ENCODE assay signal across 16 cellular contexts in genomic region chr1:211371406-211372105, GRCh38. TPM values are rescaled to one million over a fixed set of nuclear protein-coding genes. Genes with fewer than 3 reads are reported as not detected.
DNase-seq lines count a peak whose midpoint lies in the region; ATAC-seq, FAIRE-seq and TF ChIP-seq lines count a peak whose summit lies in the region.
"Had no signal": no experiment of that assay in that cellular context is flagged by ENCODE, and none has a peak within 500 bp of the region (broad histone marks: within the 10 kb centered on the region; RNA-seq: fewer than 3 reads in every experiment).

No MANE protein-coding gene starts in this region.

- POLR2A ChIA-PET in K562 (lab: Yijun Ruan, JAX): interaction anchor here (0.9 to 1.8 kb wide), 3 partner anchors 8 to 25 kb away, joined by 3 to 6 read pairs (median 5); no protein-coding TSS in a partner anchor
- POLR2A ChIA-PET in naive thymus-derived CD4-positive, alpha-beta T cell (lab: Charles Lee): interaction anchor here (1.2 kb wide), 1 partner anchor 43 kb away, joined by 3 read pairs; no protein-coding TSS in a partner anchor

- H3K79me1 ChIP-seq in mesendoderm (ENCODE audit: low read length): no peaks in the 10 kb centered on the region

- H3K9ac ChIP-seq in MM.1S (ENCODE audit: low read length) (peak overlapping the region; percentile 3; the same call in 1 of the 2 replicates), K562 (ENCODE audit: insufficient read depth in 1 of 2, low read depth in 2 of 2, low read length in 2 of 2) (no peak overlapping the region), mesendoderm (ENCODE audit: low read length) (no peak overlapping the region)

- no peak overlapping the region for H4K5ac ChIP-seq in mesendoderm (ENCODE audit: low read length)

- H3K79me2 ChIP-seq in MM.1S (ENCODE audit: low read length) (no peaks in the 10 kb centered on the region), K562 (ENCODE audit: control insufficient read depth, insufficient read depth, low read length) (no peaks in the 10 kb centered on the region), mesendoderm (ENCODE audit: control insufficient read depth, insufficient read depth, low read length) (no peaks in the 10 kb centered on the region)
- H3K79me2 ChIP-seq: hepatocyte had no signal

- no peak overlapping the region for H3K18ac ChIP-seq in mesendoderm (ENCODE audit: low read length)

- H2BK15ac ChIP-seq in mesendoderm (replicated peaks; ENCODE audit: low read depth): no peak overlapping the region

- no peak overlapping the region for H4K8ac ChIP-seq in mesendoderm (ENCODE audit: low read depth, low read length)

- no peak overlapping the region for H3K4me3 Mint-ChIP-seq in naive thymus-derived CD4-positive, alpha-beta T cell
- H3K4me3 Mint-ChIP-seq: activated naive CD8-positive, alpha-beta T cell treated with anti-CD3 and anti-CD28 coated beads, Interleukin-2, amount 50 U/mL, for 24 hours had no signal

- H3K27me3 Mint-ChIP-seq in naive thymus-derived CD4-positive, alpha-beta T cell: no peaks in the 10 kb centered on the region
- H3K27me3 Mint-ChIP-seq: activated naive CD8-positive, alpha-beta T cell treated with anti-CD3 and anti-CD28 coated beads, Interleukin-2, amount 50 U/mL, for 24 hours had no signal

- H3K27me3 ChIP-seq in MM.1S (replicated peaks; ENCODE audit: insufficient read depth, low read length): no peaks in the 10 kb centered on the region
- no peaks in the 10 kb centered on the region for H3K27me3 ChIP-seq in K562 (ENCODE audit: control insufficient read depth in 2 of 2, insufficient read depth in 2 of 2, low read length in 2 of 2)
- H3K27me3 ChIP-seq in naive thymus-derived CD4-positive, alpha-beta T cell (ENCODE audit: control insufficient read depth in 2 of 2, insufficient read depth in 2 of 2, low read length in 2 of 2): no peaks in the 10 kb centered on the region
- no peaks in the 10 kb centered on the region for H3K27me3 ChIP-seq in mesendoderm (ENCODE audit: insufficient read depth, low read length, poor library complexity)
- H3K27me3 ChIP-seq: hepatocyte had no signal

- TF ChIP-seq POLR2A in K562 (conservative IDR thresholded peaks at IDR 0.05): no peak

- H2AFZ ChIP-seq in MM.1S (ENCODE audit: low read length): no peak overlapping the region
- H2AFZ ChIP-seq in K562 (ENCODE audit: low read depth, low read length): peak overlapping the region; percentile 52; the same call in 1 of the 2 replicates
- H2AFZ ChIP-seq: hepatocyte had no signal

- H3K4me2 ChIP-seq in MM.1S (ENCODE audit: low read depth, low read length) (peak overlapping the region; percentile 38), K562 (ENCODE audit: insufficient read depth, low read length) (no peak overlapping the region), mesendoderm (ENCODE audit: low read length) (no peak overlapping the region)
- H3K4me2 ChIP-seq: hepatocyte had no signal

- 67% methylated on average over 1 of the region's 1 CpG for WGBS in K562 (ENCODE audit: insufficient coverage, low coverage, missing lambda C conversion rate)
- WGBS in mesendoderm (ENCODE audit: extremely low coverage, insufficient coverage, low lambda C conversion rate): no CpG with 5 or more reads among the region's 1 CpG

- no peak overlapping the region for H3K4ac ChIP-seq in mesendoderm (ENCODE audit: low read depth, low read length)

- BruUV-seq in K562 (replicated peaks; lab: Mats Ljungman, UMichigan): no TSS peak

- ATAC-seq in K562 (peak; percentile 37; the same call in 2 of the 3 replicates), GM21367 (IDR thresholded peaks at IDR 0.05; ENCODE audit: unreplicated experiment) (no peak), GM21723 (IDR thresholded peaks at IDR 0.05; ENCODE audit: unreplicated experiment) (no peak)
- ATAC-seq in naive thymus-derived CD4-positive, alpha-beta T cell: no peak
- ATAC-seq: activated naive CD8-positive, alpha-beta T cell treated with anti-CD3 and anti-CD28 coated beads, Interleukin-2, amount 50 U/mL, for 24 hours; right cardiac atrium had no signal

- no peaks in the 10 kb centered on the region for H3K9me2 ChIP-seq in MM.1S (replicated peaks; ENCODE audit: insufficient read depth, low read length)

- H3F3A ChIP-seq in MM.1S (ENCODE audit: insufficient read depth, low read length): peaks cover 16% of the 10 kb centered on the region

- H3K9me3 ChIP-seq in MM.1S (replicated peaks; ENCODE audit: insufficient read depth, low read length) (no peaks in the 10 kb centered on the region), K562 (replicated peaks; ENCODE audit: control insufficient read depth, insufficient read depth, low read depth, low read length) (no peaks in the 10 kb centered on the region)
- no peaks in the 10 kb centered on the region for H3K9me3 ChIP-seq in naive thymus-derived CD4-positive, alpha-beta T cell (ENCODE audit: control insufficient read depth in 2 of 3, low read length in 3 of 3)

- peak overlapping the region; percentile 58; the same call in 1 of the 2 replicates for H3K27ac ChIP-seq in MM.1S (ENCODE audit: low read length)
- no peak overlapping the region for H3K27ac ChIP-seq in K562 (ENCODE audit: extremely low read depth, low read depth, low read length)
- H3K27ac ChIP-seq in naive thymus-derived CD4-positive, alpha-beta T cell (ENCODE audit: low read depth, low read length): no peak overlapping the region
- H3K27ac ChIP-seq in mesendoderm (ENCODE audit: low read depth, low read length): no peak overlapping the region
- H3K27ac ChIP-seq: hepatocyte had no signal

- CTCF ChIA-PET in K562 (lab: Yijun Ruan, JAX; ENCODE audit: low intra/inter-chr PET ratio): interaction anchor here (1.1 kb wide), 1 partner anchor 143 kb away, joined by 4 read pairs; no protein-coding TSS in a partner anchor
- CTCF ChIA-PET in naive thymus-derived CD4-positive, alpha-beta T cell (lab: Charles Lee): interaction anchor here (0.7 kb wide), 1 partner anchor 1083 kb away, joined by 4 read pairs; no protein-coding TSS in a partner anchor

- peaks cover 0 to 18% (median 9%) of the 10 kb centered on the region in 7 donors for H3K4me1 Mint-ChIP-seq in naive thymus-derived CD4-positive, alpha-beta T cell

- no peak overlapping the region for H2BK120ac ChIP-seq in mesendoderm (ENCODE audit: low read depth, low read length)

- no peaks in the 10 kb centered on the region for H3K9me1 ChIP-seq in K562 (ENCODE audit: control insufficient read depth, insufficient read depth, low read length)

- peaks cover 4 to 58% (median 28%) of the 10 kb centered on the region in 5 donors for H3K36me3 Mint-ChIP-seq in naive thymus-derived CD4-positive, alpha-beta T cell

- TF ChIP-seq CTCF in MM.1S (IDR thresholded peaks at IDR 0.05; ENCODE audit: low read length) (no peak), K562 (IDR thresholded peaks at IDR 0.05 in 2 of 3, conservative IDR thresholded peaks at IDR 0.05 in 1 of 3; ENCODE audit: insufficient read depth in 2 of 3, low read depth in 1 of 3, low read length in 3 of 3) (no peak)

- H3K4me1 ChIP-seq in MM.1S (ENCODE audit: low read length) (peaks cover 45% of the 10 kb centered on the region), K562 (replicated peaks in 1 of 2; ENCODE audit: control insufficient read depth in 2 of 2, insufficient read depth in 2 of 2, low read length in 2 of 2) (peaks cover 10 to 28% of the 10 kb centered on the region in 2 experiments), mesendoderm (ENCODE audit: control insufficient read depth, low read depth, low read length) (peaks cover 18% of the 10 kb centered on the region)
- H3K4me1 ChIP-seq in naive thymus-derived CD4-positive, alpha-beta T cell (ENCODE audit: control insufficient read depth in 2 of 2, insufficient read depth in 2 of 2, low read length in 2 of 2): no peaks in the 10 kb centered on the region

- no peaks in the 10 kb centered on the region for H4K20me1 ChIP-seq in MM.1S (ENCODE audit: insufficient read depth, low read length)
- H4K20me1 ChIP-seq in K562 (replicated peaks; ENCODE audit: control insufficient read depth, insufficient read depth, low read length): no peaks in the 10 kb centered on the region

- TF ChIP-seq RAD21 in K562 (CRISPR knock-in tag; conservative IDR thresholded peaks at IDR 0.05 in 1 of 2, IDR thresholded peaks at IDR 0.05 in 1 of 2): no peak

- no peak for TF ChIP-seq EP300 in K562 (IDR thresholded peaks at IDR 0.05; ENCODE audit: low read length)

- in situ Hi-C loops in K562 (cut with MboI): no loop called here

- H3K4me3 ChIP-seq in MM.1S (ENCODE audit: low read length): no peak overlapping the region
- H3K4me3 ChIP-seq in K562: no peak overlapping the region
- H3K4me3 ChIP-seq in naive thymus-derived CD4-positive, alpha-beta T cell (ENCODE audit: low read length): no peak overlapping the region
- no peak overlapping the region for H3K4me3 ChIP-seq in mesendoderm (ENCODE audit: low read length)
- H3K4me3 ChIP-seq: hepatocyte had no signal

- H3K36me3 ChIP-seq in MM.1S (replicated peaks; ENCODE audit: insufficient read depth, low read length) (no peaks in the 10 kb centered on the region), K562 (ENCODE audit: control insufficient read depth, insufficient read depth, low read length) (0 out of 3 replicates have a peak, but pooled peaks cover 2% of the 10 kb centered on the region), mesendoderm (ENCODE audit: control insufficient read depth, insufficient read depth, low read length) (no peaks in the 10 kb centered on the region)
- H3K36me3 ChIP-seq in naive thymus-derived CD4-positive, alpha-beta T cell (ENCODE audit: control insufficient read depth in 2 of 3, insufficient read depth in 3 of 3, low read length in 3 of 3): peaks cover 6 to 57% (median 12%) of the 10 kb centered on the region in 3 experiments

- no peak overlapping the region for H3K56ac ChIP-seq in mesendoderm (ENCODE audit: low read length)

- peak overlapping the region in 8 of 9 donors; percentile 1 to 86 (median 41) for H3K27ac Mint-ChIP-seq in naive thymus-derived CD4-positive, alpha-beta T cell

- peak; percentile 69 for FAIRE-seq in K562 (lab: Jason Lieb, UNC)

- no peaks in the 10 kb centered on the region for H3K9me3 Mint-ChIP-seq in naive thymus-derived CD4-positive, alpha-beta T cell
- H3K9me3 Mint-ChIP-seq: activated naive CD8-positive, alpha-beta T cell treated with anti-CD3 and anti-CD28 coated beads, Interleukin-2, amount 50 U/mL, for 24 hours had no signal

- H2BK5ac ChIP-seq in mesendoderm (ENCODE audit: low read length): no peak overlapping the region

- intact Hi-C loops in K562 (cut with micrococcal nuclease) (no loop called here), cardiac septum (cut with DNase I) (no loop called here)
- intact Hi-C loops in naive thymus-derived CD4-positive, alpha-beta T cell (cut with micrococcal nuclease): no loop called here

- H2AK5ac ChIP-seq in mesendoderm (ENCODE audit: low read length): no peak overlapping the region

- no peak overlapping the region for H3K23ac ChIP-seq in mesendoderm (ENCODE audit: low read length)

- DNase-seq in DMS53 treated with DMSO at 0.1 percent for 48 hours (lab: John Stamatoyannopoulos, UW; ENCODE audit: unreplicated experiment): peak; percentile 42
- DNase-seq in MM.1S: peak; percentile 81
- DNase-seq in K562 (ENCODE audit: extremely low read depth in 1 of 4, low spot score in 3 of 4): peak in 3 of 4 experiments; percentile 13 to 51 (median 47)
- no peak for DNase-seq in naive thymus-derived CD4-positive, alpha-beta T cell
- DNase-seq in mesendoderm: no peak
- DNase-seq in cardiac septum (ENCODE audit: low spot score): no peak
- DNase-seq: activated naive CD8-positive, alpha-beta T cell treated with anti-CD3 and anti-CD28 coated beads, Interleukin-2, amount 50 U/mL, for 24 hours; effector CD8-positive, alpha-beta T cell; GOT3; NCI-H1105 treated with DMSO at 0.1 percent for 48 hours; right cardiac atrium; substantia nigra; T-helper 2 cell had no signal

RNA-seq across cellular contexts. Expression of gene TRAF5, which starts 44.9 kb away (rescaled TPM):
- 14.9 and 15.0 TPM in 2 replicates for total RNA-seq in K562 (2011; cell fraction: chromatin; rRNA removed; ENCODE audit: low replicate concordance)
- 7.1 and 7.5 TPM in 2 replicates for total RNA-seq in K562 (2011; cell fraction: nucleolus; rRNA removed)
- 11.6 and 16.0 TPM in 2 replicates for total RNA-seq in K562 (2011; cell fraction: nucleoplasm; rRNA removed)
- total RNA-seq in K562 (2014; rRNA removed) (5.1 and 5.2 TPM in 2 replicates), K562 (2014; rRNA removed; fragmentation: Illumina TruSeq; extraction: Trizol) (4.8 and 5.5 TPM in 2 replicates), K562 (2015; rRNA removed; fragmentation: Illumina TruSeq; extraction: Trizol) (8.9 and 9.3 TPM in 2 replicates), K562 (2021) (5.4 and 5.7 TPM in 2 replicates), cardiac septum (4.2 TPM)
- polyA plus RNA-seq in K562 (2011; rRNA removed) (5.3 and 5.8 TPM in 2 replicates), K562 (2014; fragmentation: Illumina TruSeq; extraction: Trizol) (5.9 and 7.4 TPM in 2 replicates), K562 (2014; fragmentation: Nextera tagmentation; extraction: Ambion mirVana) (1 to 10 TPM; 2.0 to 2.8 TPM), K562 (2014; rRNA removed) (5.9 and 6.7 TPM in 2 replicates)
- 2.0 and 3.5 TPM in 2 replicates for polyA plus RNA-seq in K562 (2011; cell fraction: cytosol; rRNA removed)
- 21.1 and 28.3 TPM in 2 replicates for polyA plus RNA-seq in K562 (2011; cell fraction: nucleus; rRNA removed)
- polyA plus RNA-seq in K562 (2012): 5.0 and 7.9 TPM in 2 replicates
- 4.8 and 5.0 TPM in 2 replicates for polyA minus RNA-seq in K562 (2011; rRNA and poly(A)+ RNA removed)
- 2.2 and 2.5 TPM in 2 replicates for polyA minus RNA-seq in K562 (2011; cell fraction: cytosol; rRNA and poly(A)+ RNA removed)
- polyA minus RNA-seq in K562 (2011; cell fraction: nucleus; rRNA and poly(A)+ RNA removed): 5.5 and 7.7 TPM in 2 replicates
- total RNA-seq in naive thymus-derived CD4-positive, alpha-beta T cell: 10 to 100 TPM; 36.2 to 72.2 (median 55.8) TPM
- 10 to 100 TPM; 19.1 to 29.0 TPM for polyA plus RNA-seq in naive thymus-derived CD4-positive, alpha-beta T cell
- 8.8 TPM for polyA plus RNA-seq in mesendoderm (2013, experiment 1 of 2)
- polyA plus RNA-seq in mesendoderm (2013, experiment 2 of 2): 8.4 TPM

Comparison
In these comparisons a context has a peak if more than half of its experiments do, and no peak if none do; other contexts are left out.
1. DNase-seq: peak in DMS53 treated with DMSO at 0.1 percent for 48 hours (single experiment), MM.1S (single experiment) and K562 (3 of 4); none in naive thymus-derived CD4-positive, alpha-beta T cell (0 of 9), mesendoderm (single experiment) and cardiac septum (single experiment).